8 cellular contexts compared by ENCODE assay signal in the genomic region with DNA sequence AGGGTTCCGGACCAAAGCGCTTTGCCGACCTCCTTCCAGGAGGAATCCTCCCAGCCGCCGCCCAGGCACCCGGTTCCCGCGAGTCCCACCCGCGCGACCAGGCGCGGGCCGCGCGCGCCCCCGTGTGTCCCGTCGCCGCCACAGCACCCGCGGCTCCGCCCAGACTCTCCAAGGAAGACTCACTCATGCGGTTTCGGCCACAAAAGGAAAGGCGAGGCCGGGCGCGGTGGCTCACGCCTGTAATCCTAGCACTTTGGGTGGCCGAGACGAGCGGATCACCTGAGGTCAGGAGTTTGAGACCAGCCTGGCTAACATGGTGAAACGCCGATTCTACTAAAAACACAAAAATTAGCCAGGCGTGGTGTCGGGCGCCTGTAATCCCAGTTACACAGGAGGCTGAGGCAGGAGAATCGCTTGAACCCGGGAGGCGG. TPM values are rescaled to one million over a fixed set of nuclear protein-coding genes. Genes with fewer than 3 reads are reported as not detected.
DNase-seq lines count a peak whose midpoint lies in the region; ATAC-seq and TF ChIP-seq lines count a peak whose summit lies in the region.

No MANE protein-coding gene starts in this region.

- H3K9me2 ChIP-seq in OCI-LY1 (ENCODE audit: low read depth, low read length): no peaks in the 10 kb centered on the region

- H3F3A ChIP-seq in OCI-LY1 (ENCODE audit: insufficient read depth, low read length): no peaks in the 10 kb centered on the region

- peak; percentile 41 for ATAC-seq in HG03432 (IDR thresholded peaks at IDR 0.05; ENCODE audit: unreplicated experiment)
- ATAC-seq in natural killer cell: peak; percentile 55 to 67 (median 64)
- no peak for ATAC-seq in HG03571 (IDR thresholded peaks at IDR 0.05; ENCODE audit: unreplicated experiment)

- no peaks in the 10 kb centered on the region for H3K36me3 ChIP-seq in OCI-LY1 (ENCODE audit: insufficient read depth, low read length)

- peaks cover 3% of the 10 kb centered on the region; the same call in 1 of the 2 replicates for H3K27me3 ChIP-seq in OCI-LY1 (ENCODE audit: insufficient read depth, low read length)

- H3K27ac Mint-ChIP-seq in natural killer cell: peak overlapping the region in 1 of 2 donors; percentile 24

- peaks cover 0 to 11% of the 10 kb centered on the region in 2 donors for H3K4me1 Mint-ChIP-seq in natural killer cell

- no peaks in the 10 kb centered on the region for H4K20me1 ChIP-seq in OCI-LY1 (ENCODE audit: insufficient read depth, low read length)

- H3K79me2 ChIP-seq in OCI-LY1 (ENCODE audit: insufficient read depth, low read length): 0 out of 2 replicates have a peak, but pooled peaks cover 3% of the 10 kb centered on the region

- H3K9me3 Mint-ChIP-seq in natural killer cell: no peaks in the 10 kb centered on the region

- no peaks in the 10 kb centered on the region for H3K9me3 ChIP-seq in OCI-LY1 (ENCODE audit: low read length)

- no peak overlapping the region; the same call in 1 of the 2 replicates for H3K9ac ChIP-seq in OCI-LY1 (ENCODE audit: low read length)

- peaks cover 33% of the 10 kb centered on the region for H3K4me1 ChIP-seq in OCI-LY1 (ENCODE audit: insufficient read depth, low read length, severe bottlenecking)

- peak overlapping the region; percentile 55 for H3K4me3 Mint-ChIP-seq in natural killer cell

- intact Hi-C loops in natural killer cell (cut with micrococcal nuclease): no loop called here

- H3K36me3 Mint-ChIP-seq in natural killer cell: no peaks in the 10 kb centered on the region

- H3K27me3 Mint-ChIP-seq in natural killer cell (ENCODE audit: low read depth in 2 of 2): no peaks in the 10 kb centered on the region

- DNase-seq in DMS53 treated with DMSO at 0.1 percent for 48 hours (lab: John Stamatoyannopoulos, UW; ENCODE audit: unreplicated experiment) (peak; percentile 53), activated T-cell treated with anti-CD3 and anti-CD28 coated beads for 4 hours (peak; percentile 57), erythroblast (lab: John Stamatoyannopoulos, UW) (peak; percentile 77 to 86), natural killer cell (peak; percentile 56)
- DNase-seq in stimulated activated naive CD4-positive, alpha-beta T cell treated with Interleukin-2 at 50 U/mL for 16 hours (lab: John Stamatoyannopoulos, UW): peak; percentile 58

- H3K4me3 ChIP-seq in OCI-LY1 (ENCODE audit: low read depth, low read length, poor library complexity, severe bottlenecking): peak overlapping the region; percentile 26

- no peak overlapping the region for H2AFZ ChIP-seq in OCI-LY1 (ENCODE audit: low read length)

- no peak overlapping the region for H3K27ac ChIP-seq in OCI-LY1 (ENCODE audit: low read depth, low read length, poor library complexity, severe bottlenecking)

- no peak for TF ChIP-seq POLR2A in erythroblast (IDR thresholded peaks at IDR 0.05; ENCODE audit: low read length)

- TF ChIP-seq CTCF in OCI-LY1 (IDR thresholded peaks at IDR 0.05; ENCODE audit: low read length) (peak; percentile 92), natural killer cell (IDR thresholded peaks at IDR 0.05) (peak; percentile 80)

- H3K4me2 ChIP-seq in OCI-LY1 (ENCODE audit: low read length): peak overlapping the region; percentile 56

RNA-seq across cellular contexts. Expression of a gene that starts 3.5 kb away (rescaled TPM):
- 1 to 10 TPM; 2.6 to 5.9 (median 3.5) TPM for total RNA-seq in natural killer cell

RNA-seq across cellular contexts. Expression of a gene that starts 14.6 kb away (rescaled TPM):
- 1 to 10 TPM; 2.9 to 4.4 (median 3.5) TPM for total RNA-seq in natural killer cell

RNA-seq across cellular contexts. Expression of a gene that starts 19.6 kb away (rescaled TPM):
- total RNA-seq in natural killer cell: under 1 TPM in 1 of 3 donors, not detected in 2; 0.16 TPM

RNA-seq across cellular contexts. Expression of a gene that starts 29.0 kb away (rescaled TPM):
- under 1 TPM in 2 of 3 donors, not detected in 1; 0.34 to 0.35 TPM for total RNA-seq in natural killer cell

RNA-seq across cellular contexts. Expression of a gene that starts 34.3 kb away (rescaled TPM):
- not detected for total RNA-seq in natural killer cell
